ENCODE assay signal across 13 cellular contexts in the genomic region with DNA sequence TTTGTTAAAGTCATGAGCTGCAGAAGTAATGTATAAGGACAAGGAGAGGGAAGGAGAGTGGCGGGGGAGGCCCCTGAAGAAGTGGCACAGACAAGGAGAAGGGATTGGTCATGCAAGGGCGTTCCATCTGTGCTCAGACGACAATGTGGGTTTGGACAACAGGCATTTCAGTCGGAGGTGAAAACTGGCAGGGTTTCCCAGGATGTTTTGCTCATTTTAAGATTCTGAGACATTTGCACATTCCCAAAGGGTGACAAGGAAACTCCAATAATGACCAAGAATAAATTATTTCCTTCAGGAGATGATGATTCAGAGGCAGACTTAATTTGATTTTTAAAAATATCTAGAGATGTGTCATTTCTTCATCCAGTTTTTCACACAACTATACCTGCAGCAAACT.
A peak's percentile ranks its signal among the peaks of the same experiment; 100 is the strongest.
DNase-seq lines count a peak whose midpoint lies in the region; ATAC-seq and TF ChIP-seq lines count a peak whose summit lies in the region.
"Had no signal": no experiment of that assay in that cellular context is flagged by ENCODE, and none has a peak within 500 bp of the region (broad histone marks: within the 10 kb centered on the region; RNA-seq: fewer than 3 reads in every experiment).

No MANE protein-coding gene starts in this region.

- H3K27me3 Mint-ChIP-seq in activated naive CD4-positive, alpha-beta T cell treated with anti-CD3 and anti-CD28 coated beads, Interleukin-2, amount 50 U/mL, for 24 hours = no peaks in the 10 kb centered on the region
- H3K27me3 Mint-ChIP-seq in activated T-helper 17 cell treated with anti-CD3 and anti-CD28 coated beads, Interleukin-2, amount 50 U/mL, for 72 hours = no peaks in the 10 kb centered on the region
- H3K27me3 Mint-ChIP-seq in stimulated activated naive CD8-positive, alpha-beta T cell treated with anti-CD3 and anti-CD28 coated beads, Interleukin-15, amount 100 ng/mL, for 72 hours = no peaks in the 10 kb centered on the region
- no peaks in the 10 kb centered on the region for H3K27me3 Mint-ChIP-seq in natural killer cell treated with Interleukin-12 subunit alpha and Interleukin-12 subunit beta and Interleukin-15 and Interleukin-18, amount 100 ng/mL, for 72 hours
- H3K27me3 Mint-ChIP-seq: activated CD4-positive, alpha-beta T cell treated with anti-CD3 and anti-CD28 coated beads, Interleukin-2, amount 10 ng/mL, durations not matched to agents 24 days and 14 days had no signal

- no peaks in the 10 kb centered on the region for H3K9me3 Mint-ChIP-seq in activated naive CD4-positive, alpha-beta T cell treated with anti-CD3 and anti-CD28 coated beads, Interleukin-2, amount 50 U/mL, for 24 hours
- no peaks in the 10 kb centered on the region for H3K9me3 Mint-ChIP-seq in activated T-helper 17 cell treated with anti-CD3 and anti-CD28 coated beads, Interleukin-2, amount 50 U/mL, for 72 hours
- no peaks in the 10 kb centered on the region for H3K9me3 Mint-ChIP-seq in stimulated activated naive CD8-positive, alpha-beta T cell treated with anti-CD3 and anti-CD28 coated beads, Interleukin-15, amount 100 ng/mL, for 72 hours
- H3K9me3 Mint-ChIP-seq in natural killer cell treated with Interleukin-12 subunit alpha and Interleukin-12 subunit beta and Interleukin-15 and Interleukin-18, amount 100 ng/mL, for 72 hours = no peaks in the 10 kb centered on the region

- no peak for DNase-seq in activated naive CD4-positive, alpha-beta T cell treated with Interleukin-2 at 50 U/mL for 16 hours
- DNase-seq in foreskin fibroblast (peak; percentile 73 to 75), right cardiac atrium (no peak), D341Med (ENCODE audit: low spot score) (no peak)
- no peak for DNase-seq in stimulated activated naive CD8-positive, alpha-beta T cell treated with anti-CD3 and anti-CD28 coated beads, Interleukin-15, amount 100 ng/mL, for 72 hours
- no peak for DNase-seq in natural killer cell treated with Interleukin-12 subunit alpha and Interleukin-12 subunit beta and Interleukin-15 and Interleukin-18, amount 100 ng/mL, for 72 hours (ENCODE audit: low spot score)
- DNase-seq: activated CD4-positive, alpha-beta T cell treated with anti-CD3 and anti-CD28 coated beads, Interleukin-2, amount 10 ng/mL, durations not matched to agents 24 days and 14 days; activated naive CD4-positive, alpha-beta T cell; heart left ventricle; Karpas-422; left ventricle myocardium inferior had no signal

- H3K27ac ChIP-seq in right cardiac atrium (ENCODE audit: low read length) = no peak overlapping the region

- intact Hi-C loops in right cardiac atrium (cut with DNase I) = loop anchor here in 1 of 4 donors (10.0 kb wide), 1 partner anchor 182 kb away; the partner anchor contains the start of gene HIVEP2

- H3K27ac Mint-ChIP-seq in activated naive CD4-positive, alpha-beta T cell treated with anti-CD3 and anti-CD28 coated beads, Interleukin-2, amount 50 U/mL, for 24 hours = peak overlapping the region; percentile 94
- H3K27ac Mint-ChIP-seq in activated T-helper 17 cell treated with anti-CD3 and anti-CD28 coated beads, Interleukin-2, amount 50 U/mL, for 72 hours = peak overlapping the region; percentile 81
- H3K27ac Mint-ChIP-seq in stimulated activated naive CD8-positive, alpha-beta T cell treated with anti-CD3 and anti-CD28 coated beads, Interleukin-15, amount 100 ng/mL, for 72 hours = peak overlapping the region; percentile 8 to 83
- H3K27ac Mint-ChIP-seq in natural killer cell treated with Interleukin-12 subunit alpha and Interleukin-12 subunit beta and Interleukin-15 and Interleukin-18, amount 100 ng/mL, for 72 hours = no peak overlapping the region
- H3K27ac Mint-ChIP-seq: activated CD4-positive, alpha-beta T cell treated with anti-CD3 and anti-CD28 coated beads, Interleukin-2, amount 10 ng/mL, durations not matched to agents 24 days and 14 days had no signal

- ATAC-seq in activated T-helper 17 cell treated with anti-CD3 and anti-CD28 coated beads, Interleukin-2, amount 50 U/mL, for 72 hours (replicated peaks) = no peak
- ATAC-seq in stimulated activated naive CD8-positive, alpha-beta T cell treated with anti-CD3 and anti-CD28 coated beads, Interleukin-15, amount 100 ng/mL, for 72 hours = no peak
- no peak for ATAC-seq in right cardiac atrium
- no peak for ATAC-seq in natural killer cell treated with Interleukin-12 subunit alpha and Interleukin-12 subunit beta and Interleukin-15 and Interleukin-18, amount 100 ng/mL, for 72 hours

- H3K36me3 Mint-ChIP-seq in activated naive CD4-positive, alpha-beta T cell treated with anti-CD3 and anti-CD28 coated beads, Interleukin-2, amount 50 U/mL, for 24 hours = peaks cover 29% of the 10 kb centered on the region
- H3K36me3 Mint-ChIP-seq in activated T-helper 17 cell treated with anti-CD3 and anti-CD28 coated beads, Interleukin-2, amount 50 U/mL, for 72 hours (ENCODE audit: low read depth) = peaks cover 100% of the 10 kb centered on the region
- peaks cover 40% of the 10 kb centered on the region for H3K36me3 Mint-ChIP-seq in natural killer cell treated with Interleukin-12 subunit alpha and Interleukin-12 subunit beta and Interleukin-15 and Interleukin-18, amount 100 ng/mL, for 72 hours

- H3K4me1 ChIP-seq in right cardiac atrium (ENCODE audit: control insufficient read depth, insufficient read depth, low read length) = no peaks in the 10 kb centered on the region

- no peak overlapping the region for H3K4me3 Mint-ChIP-seq in activated naive CD4-positive, alpha-beta T cell treated with anti-CD3 and anti-CD28 coated beads, Interleukin-2, amount 50 U/mL, for 24 hours
- H3K4me3 Mint-ChIP-seq in activated T-helper 17 cell treated with anti-CD3 and anti-CD28 coated beads, Interleukin-2, amount 50 U/mL, for 72 hours = no peak overlapping the region
- H3K4me3 Mint-ChIP-seq in stimulated activated naive CD8-positive, alpha-beta T cell treated with anti-CD3 and anti-CD28 coated beads, Interleukin-15, amount 100 ng/mL, for 72 hours = no peak overlapping the region
- H3K4me3 Mint-ChIP-seq in natural killer cell treated with Interleukin-12 subunit alpha and Interleukin-12 subunit beta and Interleukin-15 and Interleukin-18, amount 100 ng/mL, for 72 hours = no peak overlapping the region
- H3K4me3 Mint-ChIP-seq: activated CD4-positive, alpha-beta T cell treated with anti-CD3 and anti-CD28 coated beads, Interleukin-2, amount 10 ng/mL, durations not matched to agents 24 days and 14 days had no signal

- TF ChIP-seq CTCF in foreskin fibroblast (IDR thresholded peaks at IDR 0.05; ENCODE audit: low read depth, low read length) = no peak

- H3K27me3 ChIP-seq in right cardiac atrium (ENCODE audit: control insufficient read depth, insufficient read depth) = no peaks in the 10 kb centered on the region
- H3K27me3 ChIP-seq: heart left ventricle had no signal

- WGBS in right cardiac atrium = 70% methylated on average over 4 of the region's 4 CpGs

- H3K4me1 Mint-ChIP-seq in activated naive CD4-positive, alpha-beta T cell treated with anti-CD3 and anti-CD28 coated beads, Interleukin-2, amount 50 U/mL, for 24 hours = peaks cover 61% of the 10 kb centered on the region
- peaks cover 22% of the 10 kb centered on the region for H3K4me1 Mint-ChIP-seq in activated T-helper 17 cell treated with anti-CD3 and anti-CD28 coated beads, Interleukin-2, amount 50 U/mL, for 72 hours
- H3K4me1 Mint-ChIP-seq in stimulated activated naive CD8-positive, alpha-beta T cell treated with anti-CD3 and anti-CD28 coated beads, Interleukin-15, amount 100 ng/mL, for 72 hours = peaks cover 41% of the 10 kb centered on the region
- H3K4me1 Mint-ChIP-seq in natural killer cell treated with Interleukin-12 subunit alpha and Interleukin-12 subunit beta and Interleukin-15 and Interleukin-18, amount 100 ng/mL, for 72 hours (ENCODE audit: low read depth in 2 of 2) = peaks cover 0 to 6% of the 10 kb centered on the region in 2 donors

- H3K4me3 ChIP-seq in foreskin fibroblast (ENCODE audit: low read depth in 1 of 2, low read length in 2 of 2) (no peak overlapping the region), right cardiac atrium (ENCODE audit: low read length) (no peak overlapping the region)
- H3K4me3 ChIP-seq: heart left ventricle, left ventricle myocardium inferior had no signal

- H3K9me3 ChIP-seq in right cardiac atrium (ENCODE audit: control insufficient read depth, low read length) = no peaks in the 10 kb centered on the region
- H3K9me3 ChIP-seq: heart left ventricle, left ventricle myocardium inferior had no signal

Comparison
In these comparisons a context has a peak if more than half of its experiments do, and no peak if none do; other contexts are left out.
1. H3K27ac Mint-ChIP-seq: peak in activated naive CD4-positive, alpha-beta T cell treated with anti-CD3 and anti-CD28 coated beads, Interleukin-2, amount 50 U/mL, for 24 hours (single experiment), activated T-helper 17 cell treated with anti-CD3 and anti-CD28 coated beads, Interleukin-2, amount 50 U/mL, for 72 hours (single experiment) and stimulated activated naive CD8-positive, alpha-beta T cell treated with anti-CD3 and anti-CD28 coated beads, Interleukin-15, amount 100 ng/mL, for 72 hours (2 of 2); none in natural killer cell treated with Interleukin-12 subunit alpha and Interleukin-12 subunit beta and Interleukin-15 and Interleukin-18, amount 100 ng/mL, for 72 hours (0 of 2).
2. DNase-seq: peak in foreskin fibroblast (2 of 2); none in activated naive CD4-positive, alpha-beta T cell treated with Interleukin-2 at 50 U/mL for 16 hours (single experiment), stimulated activated naive CD8-positive, alpha-beta T cell treated with anti-CD3 and anti-CD28 coated beads, Interleukin-15, amount 100 ng/mL, for 72 hours (0 of 2), right cardiac atrium (0 of 3), D341Med (single experiment) and natural killer cell treated with Interleukin-12 subunit alpha and Interleukin-12 subunit beta and Interleukin-15 and Interleukin-18, amount 100 ng/mL, for 72 hours (single experiment).